19 cellular contexts compared by ENCODE assay signal in the genomic region with DNA sequence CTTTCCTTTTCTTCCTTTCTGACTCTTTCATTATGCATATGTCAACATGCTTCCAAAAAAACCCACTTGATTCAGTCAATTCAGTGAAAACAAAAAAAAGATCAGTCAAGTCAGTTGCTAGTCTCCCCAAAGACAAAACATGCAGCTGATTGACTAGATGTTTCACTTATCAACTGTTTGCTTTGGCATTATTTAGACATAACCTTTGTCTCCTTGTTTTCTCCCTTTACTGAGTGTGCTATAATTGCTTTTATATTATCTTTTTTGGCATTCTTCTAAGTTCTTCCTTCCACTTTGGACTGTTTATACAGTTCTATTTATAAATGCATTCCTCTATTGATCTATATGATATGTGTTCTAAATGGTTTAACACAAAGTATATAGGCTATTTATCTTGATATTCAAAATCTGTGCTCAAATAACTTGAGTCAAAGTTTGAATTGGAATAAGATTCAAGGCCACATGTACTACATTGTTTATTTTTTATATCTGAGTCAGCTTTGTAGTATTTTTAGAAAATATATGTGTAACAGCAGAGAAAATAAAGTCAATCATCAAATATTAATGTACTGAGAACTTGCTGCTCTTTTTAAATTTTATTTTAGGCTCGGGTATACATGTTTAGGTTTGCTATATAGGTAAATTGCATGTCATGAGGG.
DNase-seq lines count a peak whose midpoint lies in the region; ATAC-seq lines count a peak whose summit lies in the region.
"Had no signal": no experiment of that assay in that cellular context is flagged by ENCODE, and none has a peak within 500 bp of the region (broad histone marks: within the 10 kb centered on the region; RNA-seq: fewer than 3 reads in every experiment).

No MANE protein-coding gene starts in this region.

- H3K4me3 ChIP-seq in adipocyte (ENCODE audit: low read length) (no peak overlapping the region), skeletal muscle satellite cell (ENCODE audit: low read length) (no peak overlapping the region)

- no peaks in the 10 kb centered on the region for H3K27me3 ChIP-seq in adipocyte (replicated peaks; ENCODE audit: control insufficient read depth, insufficient read depth, low read length)
- H3K27me3 ChIP-seq in skeletal muscle satellite cell (ENCODE audit: control insufficient read depth, insufficient read depth, low read length): peaks cover 5% of the 10 kb centered on the region
- H3K27me3 ChIP-seq: BE2C had no signal

- H3K9me3 ChIP-seq in adipocyte (ENCODE audit: control insufficient read depth, low read length) (peaks cover 7% of the 10 kb centered on the region), skeletal muscle satellite cell (replicated peaks; ENCODE audit: low read length) (no peaks in the 10 kb centered on the region)
- H3K9me3 ChIP-seq: BE2C had no signal

- DNase-seq in HCEC 1CT: peak; percentile 35
- DNase-seq in adipocyte (ENCODE audit: low read depth): peak; percentile 30
- DNase-seq in hepatic stellate cell (ENCODE audit: low spot score): peak; percentile 4
- DNase-seq in KBM-7: no peak
- DNase-seq: BE2C; CD4-positive, CD25-positive, alpha-beta regulatory T cell; DMS79; H7; HFFc6; NCI-H1694; NCI-H2081; NCI-H2171; NCI-H446; NCI-H526; SW 1271 had no signal

- peak overlapping the region; percentile 15 for H3K4me2 ChIP-seq in skeletal muscle satellite cell (ENCODE audit: low read length)

- H3K9ac ChIP-seq in adipocyte (ENCODE audit: low read length): no peak overlapping the region
- no peak overlapping the region for H3K9ac ChIP-seq in skeletal muscle satellite cell (ENCODE audit: low read depth, low read length)

- in situ Hi-C loops in KBM-7 (cut with MboI; ENCODE audit: low pct_unique_long_range_greater_than_20kb, low sequenced_read_pairs): no loop called here

- ATAC-seq in HG03196 (IDR thresholded peaks at IDR 0.05; ENCODE audit: unreplicated experiment) (no peak), GM18858 (IDR thresholded peaks at IDR 0.05; ENCODE audit: unreplicated experiment) (no peak)
- ATAC-seq: Right ventricle myocardium inferior had no signal

- H3K4me1 ChIP-seq in adipocyte (ENCODE audit: control insufficient read depth, insufficient read depth, low read length) (no peaks in the 10 kb centered on the region), skeletal muscle satellite cell (ENCODE audit: control insufficient read depth, insufficient read depth, low read length) (peaks cover 10% of the 10 kb centered on the region)
- H3K4me1 ChIP-seq: BE2C had no signal

- H3K36me3 ChIP-seq in adipocyte (ENCODE audit: control insufficient read depth, insufficient read depth, low read length, severe bottlenecking) (no peaks in the 10 kb centered on the region), skeletal muscle satellite cell (ENCODE audit: insufficient read depth, low read length) (no peaks in the 10 kb centered on the region)
- H3K36me3 ChIP-seq: BE2C had no signal
